Comparison of ENCODE assay signal across 1 cellular context in genomic region chr1:170094697-170095616, GRCh38.
A peak's percentile ranks its signal among the peaks of the same experiment; 100 is the strongest.
TF ChIP-seq lines count a peak whose summit lies in the region.

No MANE protein-coding gene starts in this region.

TF ChIP-seq in HepG2, 621 proteins besides CTCF, POLR2A, EP300 and RAD21:
- peak; percentile 68; the same call in 1 of the 2 replicates for TF ChIP-seq ZNF281 (CRISPR knock-in tag; IDR thresholded peaks at IDR 0.05; ENCODE audit: borderline replicate concordance)
